In the genomic region with DNA sequence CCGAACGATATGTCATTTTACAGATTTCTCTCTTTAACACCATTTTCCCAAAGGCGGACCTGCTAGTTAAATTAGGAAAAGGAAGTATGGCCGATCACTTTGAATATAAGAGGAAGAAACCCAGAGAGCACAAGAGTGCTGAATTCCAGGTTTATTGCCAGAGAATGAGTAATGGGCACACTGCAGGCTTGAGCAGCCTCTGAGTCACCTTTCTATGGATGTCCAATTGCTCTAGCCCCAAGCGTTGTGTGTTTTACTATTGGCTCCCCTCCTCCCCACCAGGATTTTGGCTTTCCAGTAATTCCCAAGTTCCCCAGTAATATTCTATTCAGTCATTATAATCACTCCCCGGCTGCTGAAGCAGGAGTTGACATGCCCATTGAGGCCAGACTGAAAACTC, we compare ENCODE assay signal across 15 cellular contexts.
DNase-seq lines count a peak whose midpoint lies in the region; ATAC-seq and TF ChIP-seq lines count a peak whose summit lies in the region.
"Had no signal": no experiment of that assay in that cellular context is flagged by ENCODE, and none has a peak within 500 bp of the region (broad histone marks: within the 10 kb centered on the region; RNA-seq: fewer than 3 reads in every experiment).

No MANE protein-coding gene starts in this region.

- H3K9me3 Mint-ChIP-seq in CD4-positive, alpha-beta T cell: peaks cover 11% of the 10 kb centered on the region

- intact Hi-C loops in CD4-positive, alpha-beta T cell (cut with DNase I, micrococcal nuclease): no loop called here

- CTCF ChIA-PET in CD4-positive, alpha-beta T cell (lab: Charles Lee): no interaction called here

- TF ChIP-seq CTCF in astrocyte of the cerebellum (IDR thresholded peaks at IDR 0.05; ENCODE audit: low read depth, low read length, missing control alignments) (no peak), foreskin fibroblast (IDR thresholded peaks at IDR 0.05; ENCODE audit: low read depth, low read length) (no peak)
- no peak for TF ChIP-seq CTCF in CD4-positive, alpha-beta T cell (IDR thresholded peaks at IDR 0.05)

- H3K4me3 ChIP-seq in astrocyte of the cerebellum (ENCODE audit: low read depth, low read length) (no peak overlapping the region), foreskin fibroblast (ENCODE audit: low read depth in 1 of 2, low read length in 2 of 2) (no peak overlapping the region)
- H3K4me3 ChIP-seq: testis had no signal

- peak; percentile 64 for DNase-seq in A172 (ENCODE audit: low spot score)
- peak; percentile 26 for DNase-seq in HK-2 (ENCODE audit: unreplicated experiment)
- DNase-seq in astrocyte of the cerebellum (ENCODE audit: low read depth): peak; percentile 38
- DNase-seq in foreskin fibroblast: peak; percentile 14 to 66
- DNase-seq in T-helper 2 cell: no peak
- no peak for DNase-seq in NCI-H526 treated with DMSO at 0.1 percent for 48 hours (lab: John Stamatoyannopoulos, UW)
- no peak for DNase-seq in CD4-positive, alpha-beta T cell
- DNase-seq: activated CD4-positive, CD25-positive, alpha-beta regulatory T cell treated with anti-CD3 and anti-CD28 coated beads, Interleukin-2, amount 50 U/mL, for 72 hours; activated naive CD4-positive, alpha-beta T cell treated with anti-CD3 and anti-CD28 coated beads, Interleukin-2, amount 50 U/mL, for 16 hours; MV-4-11; natural killer cell; T-helper 17 cell; testis had no signal

- no peaks in the 10 kb centered on the region for H3K27me3 Mint-ChIP-seq in CD4-positive, alpha-beta T cell
- H3K27me3 Mint-ChIP-seq: central memory CD8-positive, alpha-beta T cell; T-helper 17 cell had no signal

- ATAC-seq in GM21737 (IDR thresholded peaks at IDR 0.05; ENCODE audit: unreplicated experiment): no peak
- no peak for ATAC-seq in CD4-positive, alpha-beta T cell (ENCODE audit: poor library complexity)
- ATAC-seq: natural killer cell, T-helper 17 cell had no signal

- no peaks in the 10 kb centered on the region for H3K36me3 Mint-ChIP-seq in CD4-positive, alpha-beta T cell (ENCODE audit: low read depth)
- H3K36me3 Mint-ChIP-seq: natural killer cell had no signal

- H3K4me3 Mint-ChIP-seq in CD4-positive, alpha-beta T cell: no peak overlapping the region
- H3K4me3 Mint-ChIP-seq: central memory CD8-positive, alpha-beta T cell; natural killer cell; T-helper 17 cell had no signal

- POLR2A ChIA-PET in CD4-positive, alpha-beta T cell (lab: Charles Lee): no interaction called here

- no peaks in the 10 kb centered on the region for H3K4me1 Mint-ChIP-seq in CD4-positive, alpha-beta T cell (ENCODE audit: low read depth)
- H3K4me1 Mint-ChIP-seq: central memory CD8-positive, alpha-beta T cell; natural killer cell; T-helper 17 cell had no signal

- no peaks in the 10 kb centered on the region for H3K9me3 ChIP-seq in CD4-positive, alpha-beta T cell (ENCODE audit: control insufficient read depth, low read length)
- H3K9me3 ChIP-seq: testis had no signal

- H3K27me3 ChIP-seq in CD4-positive, alpha-beta T cell (ENCODE audit: control insufficient read depth, insufficient read depth, low read length): no peaks in the 10 kb centered on the region
- H3K27me3 ChIP-seq: testis had no signal

- H3K27ac ChIP-seq in CD4-positive, alpha-beta T cell (ENCODE audit: low read depth, low read length): no peak overlapping the region
- H3K27ac ChIP-seq: testis had no signal

- in situ Hi-C loops in astrocyte of the cerebellum (cut with HindIII; ENCODE audit: low sequenced_read_pairs): no loop called here

- no peak overlapping the region for H3K27ac Mint-ChIP-seq in CD4-positive, alpha-beta T cell
- H3K27ac Mint-ChIP-seq: natural killer cell, T-helper 17 cell had no signal

Comparison
In these comparisons a context has a peak if more than half of its experiments do, and no peak if none do; other contexts are left out.
1. DNase-seq: peak in A172 (single experiment), HK-2 (single experiment), astrocyte of the cerebellum (single experiment) and foreskin fibroblast (2 of 2); none in T-helper 2 cell (0 of 5), NCI-H526 treated with DMSO at 0.1 percent for 48 hours (single experiment) and CD4-positive, alpha-beta T cell (0 of 10).